ENCODE assay signal across 26 cellular contexts in the genomic region with DNA sequence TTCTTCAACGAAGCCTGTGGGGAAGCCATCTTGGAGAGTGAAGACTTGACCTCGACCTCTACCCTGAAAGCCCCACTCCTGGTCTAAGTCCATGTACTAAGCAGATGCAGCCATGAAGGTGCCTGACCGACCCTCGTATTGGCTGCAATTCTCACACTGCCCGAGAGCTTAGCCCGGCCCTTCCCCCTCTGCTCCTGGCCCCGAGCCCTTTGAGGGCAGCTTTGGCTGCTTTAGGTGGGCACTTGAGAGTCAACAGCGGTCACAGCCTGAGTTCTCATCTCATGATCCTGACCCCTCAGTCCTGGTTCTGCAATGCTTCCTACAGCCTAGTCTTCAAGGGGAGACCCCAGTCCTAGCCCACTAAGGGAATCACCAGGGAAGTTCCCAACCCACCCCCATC. TPM values are rescaled to one million over a fixed set of nuclear protein-coding genes. Genes with fewer than 3 reads are reported as not detected.
"Had no signal": no experiment of that assay in that cellular context is flagged by ENCODE, and none has a peak within 500 bp of the region (broad histone marks: within the 10 kb centered on the region; RNA-seq: fewer than 3 reads in every experiment).

No MANE protein-coding gene starts in this region.

- H3K9me3 ChIP-seq: breast epithelium, Peyer's patch had no signal

- H3K27me3 ChIP-seq: breast epithelium, Peyer's patch had no signal

- DNase-seq: activated B cell treated with CpG ODN at 0.5 μM for 24 hours; activated CD4-positive, alpha-beta T cell treated with anti-CD3 and anti-CD28 coated beads for 1 hour; activated CD4-positive, alpha-beta T cell treated with anti-CD3 and anti-CD28 coated beads, Interleukin-2, amount 10 ng/mL, durations not matched to agents 24 days and 14 days; activated CD4-positive, alpha-beta T cell treated with anti-CD3 and anti-CD28 coated beads, Interleukin-2, amount 50 U/mL, for 48 hours; activated CD8-positive, alpha-beta memory T cell treated with anti-CD3 and anti-CD28 coated beads, Interleukin-2, amount 10 ng/mL, durations not matched to agents 7 days and 5 days; activated effector memory CD4-positive, alpha-beta T cell treated with Interleukin-2 at 50 U/mL for 16 hours; activated naive CD4-positive, alpha-beta T cell; activated T-cell treated with anti-CD3 and anti-CD28 coated beads, Interleukin-2, amount 50 U/mL, for 24 hours; aorta; central memory CD4-positive, alpha-beta T cell; MM.1S; NCI-H1105; NCI-H1436; NCI-H187; NCI-H2081; NCI-H510A treated with DMSO at 0.1 percent for 48 hours; NCI-H69; NK-92 treated with Interleukin-12 subunit alpha and Interleukin-12 subunit beta, amount 100 ng/mL, for 24 hours; Peyer's patch; SHP77 treated with DMSO at 0.1 percent for 48 hours; T-helper 17 cell; T-helper 9 cell had no signal

- H3K27ac ChIP-seq: breast epithelium, Peyer's patch, RWPE1 had no signal

- H3K36me3 ChIP-seq: breast epithelium, Peyer's patch had no signal

- H3K4me3 ChIP-seq: breast epithelium, Peyer's patch had no signal

- H3K4me1 ChIP-seq: breast epithelium had no signal

- ATAC-seq: activated CD8-positive, alpha-beta memory T cell treated with anti-CD3 and anti-CD28 coated beads, Interleukin-2, amount 10 ng/mL, durations not matched to agents 7 days and 5 days; T-helper 17 cell had no signal

RNA-seq across cellular contexts. Expression of a gene that starts 35.9 kb away (rescaled TPM):
- total RNA-seq: activated B cell treated with CpG ODN at 0.5 μM for 24 hours; activated CD4-positive, alpha-beta T cell treated with anti-CD3 and anti-CD28 coated beads, Interleukin-2, amount 10 ng/mL, durations not matched to agents 24 days and 14 days; activated CD8-positive, alpha-beta memory T cell treated with anti-CD3 and anti-CD28 coated beads, Interleukin-2, amount 10 ng/mL, durations not matched to agents 7 days and 5 days; activated T-helper 1 cell treated with anti-CD3 and anti-CD28 coated beads, Interleukin-12 subunit alpha, Interleukin-12 subunit beta, Interleukin-2, Interleukin-4 antibody, amounts not matched to agents 30 ng/mL and 10 ng/mL and 1 ng/mL, durations not matched to agents 14 hours and 24 hours and 36 hours; SK-MEL-5; T-helper 17 cell had no signal
